ENCODE assay signal across 10 cellular contexts in the genomic region with DNA sequence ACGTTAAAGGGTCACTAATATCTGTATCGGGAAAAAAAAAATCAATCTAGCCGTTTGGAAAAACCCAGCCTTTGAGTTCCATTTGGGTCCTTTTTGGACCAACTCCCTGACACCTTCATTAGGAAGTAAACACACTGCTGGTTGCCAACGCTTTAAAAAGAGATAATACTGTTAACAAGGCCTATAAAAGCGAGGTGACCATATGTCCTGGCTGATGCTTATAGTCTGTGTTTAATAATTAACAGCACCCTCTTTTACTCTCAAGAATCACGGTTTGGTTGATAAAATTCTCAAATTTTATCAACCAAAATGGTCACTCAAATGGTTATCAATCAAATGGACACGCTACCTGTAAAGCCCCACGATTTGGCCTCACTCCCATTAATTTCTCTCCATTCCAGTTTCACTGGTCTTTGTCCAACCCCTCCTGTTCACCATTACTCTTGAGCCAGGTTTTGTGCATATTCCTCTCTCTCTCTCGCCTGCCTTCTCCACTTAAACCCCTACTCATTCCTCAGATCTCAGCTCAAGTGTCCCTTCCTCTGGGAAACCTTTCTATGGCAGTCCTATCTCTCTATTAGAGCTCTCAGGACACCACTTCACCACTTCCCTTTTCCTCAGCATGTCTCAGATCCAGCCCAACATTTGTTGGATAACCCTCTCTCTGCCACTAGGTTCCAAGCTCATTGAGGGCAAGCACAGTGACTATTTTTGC. TPM values are rescaled to one million over a fixed set of nuclear protein-coding genes. Genes with fewer than 3 reads are reported as not detected.
DNase-seq lines count a peak whose midpoint lies in the region; ATAC-seq and TF ChIP-seq lines count a peak whose summit lies in the region.
"Had no signal": no experiment of that assay in that cellular context is flagged by ENCODE, and none has a peak within 500 bp of the region (broad histone marks: within the 10 kb centered on the region; RNA-seq: fewer than 3 reads in every experiment).

No MANE protein-coding gene starts in this region.

- H3K27ac ChIP-seq in A673 (ENCODE audit: low read depth, low read length, poor library complexity, severe bottlenecking) (peak overlapping the region; percentile 81), right lobe of liver (peak overlapping the region; percentile 7 to 35 (median 23))

- TF ChIP-seq CTCF in A673 (conservative IDR thresholded peaks at IDR 0.05; ENCODE audit: low read depth, low read length), result no peak
- no peak for TF ChIP-seq CTCF in HFFc6 (IDR thresholded peaks at IDR 0.05)
- no peak for TF ChIP-seq CTCF in right lobe of liver (IDR thresholded peaks at IDR 0.05)

- DNase-seq in A673 (ENCODE audit: low spot score) (no peak), HFFc6 (no peak), right lobe of liver (no peak), NCI-H1694 treated with DMSO at 0.1 percent for 48 hours (lab: John Stamatoyannopoulos, UW) (no peak), amniotic stem cell (lab: John Stamatoyannopoulos, UW) (no peak), medulla oblongata (ENCODE audit: extremely low spot score) (no peak)
- DNase-seq: cerebellar nuclear complex, DMS79 treated with DMSO at 0.1 percent for 48 hours had no signal

- no peak overlapping the region for H3K4me3 ChIP-seq in A673 (ENCODE audit: low read depth, low read length, poor library complexity, severe bottlenecking)
- H3K4me3 ChIP-seq in right lobe of liver, result no peak overlapping the region

- BruUV-seq in A673 (replicated peaks; lab: Mats Ljungman, UMichigan), result no TSS peak

- H3K9me3 ChIP-seq in A673 (ENCODE audit: low read depth, low read length, poor library complexity, severe bottlenecking), result no peaks in the 10 kb centered on the region
- H3K9me3 ChIP-seq in right lobe of liver, result no peaks in the 10 kb centered on the region

- POLR2A ChIA-PET in A673 (lab: Charles Lee; ENCODE audit: low non-redundant PET), result interaction anchor here (1.4 kb wide), 1 partner anchor 10 kb away, joined by 6 read pairs; the partner anchor contains the start of gene BTG1

- peaks cover 97% of the 10 kb centered on the region for H3K4me1 Mint-ChIP-seq in HFFc6 (ENCODE audit: low read depth)
- peaks cover 87% of the 10 kb centered on the region for H3K4me1 Mint-ChIP-seq in activated naive CD8-positive, alpha-beta T cell (ENCODE audit: low read depth)

- WGBS in right lobe of liver (ENCODE audit: insufficient coverage, low coverage, low lambda C conversion rate, missing lambda C conversion rate), result 51% methylated on average over 9 of the region's 9 CpGs

- H3K36me3 ChIP-seq in A673 (ENCODE audit: insufficient read depth, low read length, poor library complexity, severe bottlenecking), result peaks cover 5% of the 10 kb centered on the region
- no peaks in the 10 kb centered on the region for H3K36me3 ChIP-seq in right lobe of liver

- no peaks in the 10 kb centered on the region for H3K27me3 ChIP-seq in A673 (replicated peaks; ENCODE audit: insufficient read depth, low read depth, low read length, poor library complexity)
- H3K27me3 ChIP-seq in right lobe of liver, result no peaks in the 10 kb centered on the region

- CTCF ChIA-PET in A673 (lab: Charles Lee), result interaction anchor here (0.9 kb wide), 1 partner anchor 10 kb away, joined by 5 read pairs; the partner anchor contains the start of gene BTG1

- TF ChIP-seq POLR2A in right lobe of liver (IDR thresholded peaks at IDR 0.05), result no peak

- peaks cover 48% of the 10 kb centered on the region for H3K4me1 ChIP-seq in A673 (ENCODE audit: insufficient read depth, low read length, poor library complexity, severe bottlenecking)
- peaks cover 0 to 76% (median 16%) of the 10 kb centered on the region in 4 donors for H3K4me1 ChIP-seq in right lobe of liver

- ATAC-seq in right lobe of liver (peak; percentile 31 to 70 (median 53)), GM21367 (IDR thresholded peaks at IDR 0.05; ENCODE audit: unreplicated experiment) (no peak)

- H3K27ac Mint-ChIP-seq in HFFc6, result peak overlapping the region; percentile 91
- H3K27ac Mint-ChIP-seq in activated naive CD8-positive, alpha-beta T cell, result peak overlapping the region; percentile 96

- H3K27me3 Mint-ChIP-seq in HFFc6 (ENCODE audit: insufficient read depth), result no peaks in the 10 kb centered on the region
- H3K27me3 Mint-ChIP-seq in activated naive CD8-positive, alpha-beta T cell, result no peaks in the 10 kb centered on the region

- intact Hi-C loops in A673 (cut with micrococcal nuclease; ENCODE audit: unreplicated experiment) (no loop called here), right lobe of liver (cut with DNase I) (no loop called here)

- H3K9me3 Mint-ChIP-seq in HFFc6, result no peaks in the 10 kb centered on the region
- H3K9me3 Mint-ChIP-seq in activated naive CD8-positive, alpha-beta T cell (ENCODE audit: low read depth), result no peaks in the 10 kb centered on the region

- peak overlapping the region; percentile 99 for H3K4me3 Mint-ChIP-seq in HFFc6
- H3K4me3 Mint-ChIP-seq in activated naive CD8-positive, alpha-beta T cell, result peak overlapping the region; percentile 93

- peaks cover 33% of the 10 kb centered on the region for H3K36me3 Mint-ChIP-seq in HFFc6 (ENCODE audit: low read depth)
- peaks cover 31% of the 10 kb centered on the region for H3K36me3 Mint-ChIP-seq in activated naive CD8-positive, alpha-beta T cell

RNA-seq across cellular contexts. Expression of gene BTG1, which starts 9.5 kb away (rescaled TPM):
- total RNA-seq in A673 (2021) (18.0 and 23.2 TPM in 2 replicates), right lobe of liver (100 to 1,000 TPM in 1 of 6 experiments, 10 to 100 TPM in 5; 23.4 to 129 (median 52.8) TPM)
- total RNA-seq in HFFc6 (2021; fragmentation: NEBNext Ultra II Directional; extraction: Animal tissue kit (Norgen Biotek cat#: 25700)), result 10 to 100 TPM; 38.7 to 49.9 (median 45.3) TPM
